In genomic region chr5:173963107-173963506, GRCh38 we compare ENCODE assay signal across 10 cellular contexts. TPM values are rescaled to one million over a fixed set of nuclear protein-coding genes. Genes with fewer than 3 reads are reported as not detected.
DNase-seq lines count a peak whose midpoint lies in the region; ATAC-seq and TF ChIP-seq lines count a peak whose summit lies in the region.
"Had no signal": no experiment of that assay in that cellular context is flagged by ENCODE, and none has a peak within 500 bp of the region (broad histone marks: within the 10 kb centered on the region; RNA-seq: fewer than 3 reads in every experiment).

No MANE protein-coding gene starts in this region.

- H3K36me3 ChIP-seq in uterus: peaks cover 0 to 3% of the 10 kb centered on the region in 2 donors

- no peaks in the 10 kb centered on the region for H3K27me3 ChIP-seq in uterus

- ATAC-seq in activated naive CD8-positive, alpha-beta T cell treated with anti-CD3 and anti-CD28 coated beads, Interleukin-2, amount 50 U/mL, for 24 hours: no peak
- peak; percentile 32 for ATAC-seq in left colon
- ATAC-seq in HG02610 (IDR thresholded peaks at IDR 0.05; ENCODE audit: unreplicated experiment): no peak
- ATAC-seq: activated CD8-positive, alpha-beta memory T cell treated with anti-CD3 and anti-CD28 coated beads, Interleukin-2, amount 10 ng/mL, durations not matched to agents 7 days and 5 days had no signal

- H3K27ac Mint-ChIP-seq in activated naive CD8-positive, alpha-beta T cell: no peak overlapping the region
- H3K27ac Mint-ChIP-seq in activated naive CD8-positive, alpha-beta T cell treated with anti-CD3 and anti-CD28 coated beads, Interleukin-2, amount 50 U/mL, for 24 hours: no peak overlapping the region
- H3K27ac Mint-ChIP-seq in chondrocyte (ENCODE audit: unreplicated experiment): peak overlapping the region; percentile 87
- H3K27ac Mint-ChIP-seq: activated CD8-positive, alpha-beta memory T cell treated with anti-CD3 and anti-CD28 coated beads, Interleukin-2, amount 10 ng/mL, durations not matched to agents 7 days and 5 days had no signal

- no peaks in the 10 kb centered on the region for H3K4me1 ChIP-seq in uterus

- no peaks in the 10 kb centered on the region for H3K27me3 Mint-ChIP-seq in activated naive CD8-positive, alpha-beta T cell
- no peaks in the 10 kb centered on the region for H3K27me3 Mint-ChIP-seq in activated naive CD8-positive, alpha-beta T cell treated with anti-CD3 and anti-CD28 coated beads, Interleukin-2, amount 50 U/mL, for 24 hours
- H3K27me3 Mint-ChIP-seq in chondrocyte (ENCODE audit: low read depth): no peaks in the 10 kb centered on the region
- H3K27me3 Mint-ChIP-seq: activated CD8-positive, alpha-beta memory T cell treated with anti-CD3 and anti-CD28 coated beads, Interleukin-2, amount 10 ng/mL, durations not matched to agents 7 days and 5 days had no signal

- H3K4me1 Mint-ChIP-seq in activated naive CD8-positive, alpha-beta T cell (ENCODE audit: low read depth): peaks cover 30% of the 10 kb centered on the region
- H3K4me1 Mint-ChIP-seq in activated naive CD8-positive, alpha-beta T cell treated with anti-CD3 and anti-CD28 coated beads, Interleukin-2, amount 50 U/mL, for 24 hours: peaks cover 21% of the 10 kb centered on the region
- peaks cover 20% of the 10 kb centered on the region for H3K4me1 Mint-ChIP-seq in chondrocyte (ENCODE audit: low read depth)
- H3K4me1 Mint-ChIP-seq: activated CD8-positive, alpha-beta memory T cell treated with anti-CD3 and anti-CD28 coated beads, Interleukin-2, amount 10 ng/mL, durations not matched to agents 7 days and 5 days had no signal

- DNase-seq in activated naive CD8-positive, alpha-beta T cell treated with anti-CD3 and anti-CD28 coated beads, Interleukin-2, amount 50 U/mL, for 24 hours: no peak
- DNase-seq in chondrocyte (ENCODE audit: low spot score) (no peak), left colon (no peak), uterus (no peak), NCI-H1048 (lab: John Stamatoyannopoulos, UW) (no peak), SIG-M5 (lab: John Stamatoyannopoulos, UW) (no peak)
- DNase-seq: activated CD8-positive, alpha-beta memory T cell treated with anti-CD3 and anti-CD28 coated beads, Interleukin-2, amount 10 ng/mL, durations not matched to agents 7 days and 5 days; NCI-H1694 had no signal

- peak overlapping the region; percentile 30 for H3K4me3 Mint-ChIP-seq in activated naive CD8-positive, alpha-beta T cell
- no peak overlapping the region for H3K4me3 Mint-ChIP-seq in activated naive CD8-positive, alpha-beta T cell treated with anti-CD3 and anti-CD28 coated beads, Interleukin-2, amount 50 U/mL, for 24 hours
- peak overlapping the region; percentile 64 for H3K4me3 Mint-ChIP-seq in chondrocyte (ENCODE audit: unreplicated experiment)
- H3K4me3 Mint-ChIP-seq: activated CD8-positive, alpha-beta memory T cell treated with anti-CD3 and anti-CD28 coated beads, Interleukin-2, amount 10 ng/mL, durations not matched to agents 7 days and 5 days had no signal

- H3K27ac ChIP-seq in uterus: peak overlapping the region; percentile 38 to 65

- no peaks in the 10 kb centered on the region for H3K9me3 ChIP-seq in uterus

- TF ChIP-seq CTCF in chondrocyte (IDR thresholded peaks at IDR 0.05): no peak
- no peak for TF ChIP-seq CTCF in uterus (IDR thresholded peaks at IDR 0.05)

- H3K36me3 Mint-ChIP-seq in activated naive CD8-positive, alpha-beta T cell: no peaks in the 10 kb centered on the region
- H3K36me3 Mint-ChIP-seq in activated naive CD8-positive, alpha-beta T cell treated with anti-CD3 and anti-CD28 coated beads, Interleukin-2, amount 50 U/mL, for 24 hours (ENCODE audit: low read depth): no peaks in the 10 kb centered on the region
- peaks cover 3% of the 10 kb centered on the region for H3K36me3 Mint-ChIP-seq in chondrocyte (ENCODE audit: low read depth)
- H3K36me3 Mint-ChIP-seq: activated CD8-positive, alpha-beta memory T cell treated with anti-CD3 and anti-CD28 coated beads, Interleukin-2, amount 10 ng/mL, durations not matched to agents 7 days and 5 days had no signal

- H3K4me3 ChIP-seq in uterus: no peak overlapping the region

- no peaks in the 10 kb centered on the region for H3K9me3 Mint-ChIP-seq in activated naive CD8-positive, alpha-beta T cell (ENCODE audit: low read depth)
- no peaks in the 10 kb centered on the region for H3K9me3 Mint-ChIP-seq in activated naive CD8-positive, alpha-beta T cell treated with anti-CD3 and anti-CD28 coated beads, Interleukin-2, amount 50 U/mL, for 24 hours
- no peaks in the 10 kb centered on the region for H3K9me3 Mint-ChIP-seq in chondrocyte (ENCODE audit: low read depth)

- TF ChIP-seq POLR2A in uterus (IDR thresholded peaks at IDR 0.05): no peak

- intact Hi-C loops in left colon (cut with DNase I, micrococcal nuclease) (no loop called here), uterus (cut with DNase I; ENCODE audit: low total_unique reads) (no loop called here)

RNA-seq across cellular contexts. Expression of gene C5orf47, which starts 25.9 kb away (rescaled TPM):
- total RNA-seq in chondrocyte (not detected in 3 replicates), left colon (not detected), uterus (under 1 TPM in 1 of 4 donors, not detected in 3; 0.21 TPM)
